10 cellular contexts compared by ENCODE assay signal in genomic region chr7:73706122-73707044, GRCh38. TPM values are rescaled to one million over a fixed set of nuclear protein-coding genes. Genes with fewer than 3 reads are reported as not detected.
DNase-seq lines count a peak whose midpoint lies in the region; ATAC-seq, FAIRE-seq and TF ChIP-seq lines count a peak whose summit lies in the region.
"Had no signal": no experiment of that assay in that cellular context is flagged by ENCODE, and none has a peak within 500 bp of the region (broad histone marks: within the 10 kb centered on the region; RNA-seq: fewer than 3 reads in every experiment).

No MANE protein-coding gene starts in this region.

- FAIRE-seq in RCC 7860 (lab: Jason Lieb, UNC) (peak; percentile 17), urothelium cell line (lab: Jason Lieb, UNC) (no peak), GM12892 (lab: Jason Lieb, UNC) (no peak)

- no peaks in the 10 kb centered on the region for H3K27me3 Mint-ChIP-seq in activated CD8-positive, alpha-beta memory T cell treated with anti-CD3 and anti-CD28 coated beads, Interleukin-2, amount 10 ng/mL, durations not matched to agents 7 days and 5 days
- peaks cover 19% of the 10 kb centered on the region for H3K27me3 Mint-ChIP-seq in stimulated activated memory B cell treated with anti-CD40 and anti-IgM and Interleukin-4, amounts not matched to agents 10 μg/mL and 1 μg/mL and 100 μg/mL, for 72 hours

- CTCF ChIA-PET in activated CD8-positive, alpha-beta memory T cell treated with anti-CD3 and anti-CD28 coated beads, Interleukin-2, amount 10 ng/mL, durations not matched to agents 7 days and 5 days (lab: Charles Lee) = interaction anchor here (0.6 to 2.4 kb wide), 4 partner anchors 9 to 78 kb away, joined by 3 to 10 read pairs (median 4); no protein-coding TSS in a partner anchor

- no peak overlapping the region for H3K27ac Mint-ChIP-seq in activated CD8-positive, alpha-beta memory T cell treated with anti-CD3 and anti-CD28 coated beads, Interleukin-2, amount 10 ng/mL, durations not matched to agents 7 days and 5 days
- H3K27ac Mint-ChIP-seq in stimulated activated memory B cell treated with anti-CD40 and anti-IgM and Interleukin-4, amounts not matched to agents 10 μg/mL and 1 μg/mL and 100 μg/mL, for 72 hours = peak overlapping the region; percentile 56

- ATAC-seq in activated CD8-positive, alpha-beta memory T cell treated with anti-CD3 and anti-CD28 coated beads, Interleukin-2, amount 10 ng/mL, durations not matched to agents 7 days and 5 days = peak; percentile 57
- peak; percentile 47 for ATAC-seq in stimulated activated memory B cell treated with anti-CD40 and anti-IgM and Interleukin-4, amounts not matched to agents 10 μg/mL and 1 μg/mL and 100 μg/mL, for 72 hours

- H3K4me3 Mint-ChIP-seq in activated CD8-positive, alpha-beta memory T cell treated with anti-CD3 and anti-CD28 coated beads, Interleukin-2, amount 10 ng/mL, durations not matched to agents 7 days and 5 days = no peak overlapping the region
- H3K4me3 Mint-ChIP-seq in stimulated activated memory B cell treated with anti-CD40 and anti-IgM and Interleukin-4, amounts not matched to agents 10 μg/mL and 1 μg/mL and 100 μg/mL, for 72 hours = no peak overlapping the region
- H3K4me3 Mint-ChIP-seq: CD8-positive, alpha-beta memory T cell had no signal

- H3K4me1 Mint-ChIP-seq in activated CD8-positive, alpha-beta memory T cell treated with anti-CD3 and anti-CD28 coated beads, Interleukin-2, amount 10 ng/mL, durations not matched to agents 7 days and 5 days = peaks cover 8% of the 10 kb centered on the region
- H3K4me1 Mint-ChIP-seq in stimulated activated memory B cell treated with anti-CD40 and anti-IgM and Interleukin-4, amounts not matched to agents 10 μg/mL and 1 μg/mL and 100 μg/mL, for 72 hours = peaks cover 26% of the 10 kb centered on the region

- no peak for DNase-seq in activated CD8-positive, alpha-beta memory T cell treated with anti-CD3 and anti-CD28 coated beads, Interleukin-2, amount 10 ng/mL, durations not matched to agents 7 days and 5 days
- no peak for DNase-seq in activated CD8-positive, alpha-beta memory T cell treated with anti-CD3 and anti-CD28 coated beads, Interleukin-2, amount 50 U/mL, for 4 hours
- DNase-seq in RCC 7860 (ENCODE audit: low spot score) = peak; percentile 75
- DNase-seq in dermis blood vessel endothelial cell = peak; percentile 47
- no peak for DNase-seq in NOMO-1 treated with dmso at 0.1 percent for 144 hours (lab: John Stamatoyannopoulos, UW; ENCODE audit: unreplicated experiment)
- DNase-seq in urothelium cell line (ENCODE audit: low spot score) = no peak
- DNase-seq in GM12892 (ENCODE audit: insufficient read length) = no peak
- DNase-seq: CD8-positive, alpha-beta memory T cell; NCI-H226 had no signal

- no peak for TF ChIP-seq POLR2A in GM12892 (IDR thresholded peaks at IDR 0.05; ENCODE audit: low read depth, low read length)

- H3K9me3 Mint-ChIP-seq in activated CD8-positive, alpha-beta memory T cell treated with anti-CD3 and anti-CD28 coated beads, Interleukin-2, amount 10 ng/mL, durations not matched to agents 7 days and 5 days (ENCODE audit: low read depth) = no peaks in the 10 kb centered on the region
- H3K9me3 Mint-ChIP-seq in stimulated activated memory B cell treated with anti-CD40 and anti-IgM and Interleukin-4, amounts not matched to agents 10 μg/mL and 1 μg/mL and 100 μg/mL, for 72 hours = no peaks in the 10 kb centered on the region
- H3K9me3 Mint-ChIP-seq: CD8-positive, alpha-beta memory T cell had no signal

- peaks cover 8% of the 10 kb centered on the region for H3K36me3 Mint-ChIP-seq in activated CD8-positive, alpha-beta memory T cell treated with anti-CD3 and anti-CD28 coated beads, Interleukin-2, amount 10 ng/mL, durations not matched to agents 7 days and 5 days
- H3K36me3 Mint-ChIP-seq in stimulated activated memory B cell treated with anti-CD40 and anti-IgM and Interleukin-4, amounts not matched to agents 10 μg/mL and 1 μg/mL and 100 μg/mL, for 72 hours = peaks cover 10% of the 10 kb centered on the region

RNA-seq across cellular contexts. Expression of gene STX1A, which starts 13.1 kb away (rescaled TPM):
- total RNA-seq in activated CD8-positive, alpha-beta memory T cell treated with anti-CD3 and anti-CD28 coated beads, Interleukin-2, amount 10 ng/mL, durations not matched to agents 7 days and 5 days = 10 to 100 TPM; 13.8 to 15.8 TPM
- total RNA-seq in dermis blood vessel endothelial cell = 10.7 and 11.4 TPM in 2 replicates
- polyA plus RNA-seq in GM12892 (2012; ENCODE audit: missing spikeins) = 2.4 TPM

RNA-seq across cellular contexts. Expression of gene BUD23, which starts 23.0 kb away (rescaled TPM):
- 10 to 100 TPM; 60.5 to 72.7 TPM for total RNA-seq in activated CD8-positive, alpha-beta memory T cell treated with anti-CD3 and anti-CD28 coated beads, Interleukin-2, amount 10 ng/mL, durations not matched to agents 7 days and 5 days
- 27.0 and 31.5 TPM in 2 replicates for total RNA-seq in dermis blood vessel endothelial cell
- 77.9 TPM for polyA plus RNA-seq in GM12892 (2012; ENCODE audit: missing spikeins)

RNA-seq across cellular contexts. Expression of gene DNAJC30, which starts 23.1 kb away (rescaled TPM):
- 1 to 10 TPM; 7.0 to 9.0 TPM for total RNA-seq in activated CD8-positive, alpha-beta memory T cell treated with anti-CD3 and anti-CD28 coated beads, Interleukin-2, amount 10 ng/mL, durations not matched to agents 7 days and 5 days
- 0.85 and 1.3 TPM in 2 replicates for total RNA-seq in dermis blood vessel endothelial cell
- 6.2 TPM for polyA plus RNA-seq in GM12892 (2012; ENCODE audit: missing spikeins)

RNA-seq across cellular contexts. Expression of gene ABHD11, which starts 32.2 kb away (rescaled TPM):
- total RNA-seq in activated CD8-positive, alpha-beta memory T cell treated with anti-CD3 and anti-CD28 coated beads, Interleukin-2, amount 10 ng/mL, durations not matched to agents 7 days and 5 days = 10 to 100 TPM; 15.9 to 19.2 TPM
- total RNA-seq in dermis blood vessel endothelial cell = 6.1 and 7.1 TPM in 2 replicates
- 8.5 TPM for polyA plus RNA-seq in GM12892 (2012; ENCODE audit: missing spikeins)

RNA-seq across cellular contexts. Expression of gene VPS37D, which starts 38.8 kb away (rescaled TPM):
- not detected for total RNA-seq in activated CD8-positive, alpha-beta memory T cell treated with anti-CD3 and anti-CD28 coated beads, Interleukin-2, amount 10 ng/mL, durations not matched to agents 7 days and 5 days
- 2.5 and 5.4 TPM in 2 replicates for total RNA-seq in dermis blood vessel endothelial cell
- polyA plus RNA-seq in GM12892 (2012; ENCODE audit: missing spikeins) = not detected

Comparison
In these comparisons a context has a peak if more than half of its experiments do, and no peak if none do; other contexts are left out.
1. DNase-seq: peak in RCC 7860 (single experiment) and dermis blood vessel endothelial cell (single experiment); none in activated CD8-positive, alpha-beta memory T cell treated with anti-CD3 and anti-CD28 coated beads, Interleukin-2, amount 10 ng/mL, durations not matched to agents 7 days and 5 days (single experiment), activated CD8-positive, alpha-beta memory T cell treated with anti-CD3 and anti-CD28 coated beads, Interleukin-2, amount 50 U/mL, for 4 hours (single experiment), NOMO-1 treated with dmso at 0.1 percent for 144 hours (single experiment), urothelium cell line (single experiment) and GM12892 (single experiment).